Comparison of ENCODE assay signal across 8 cellular contexts in the genomic region with DNA sequence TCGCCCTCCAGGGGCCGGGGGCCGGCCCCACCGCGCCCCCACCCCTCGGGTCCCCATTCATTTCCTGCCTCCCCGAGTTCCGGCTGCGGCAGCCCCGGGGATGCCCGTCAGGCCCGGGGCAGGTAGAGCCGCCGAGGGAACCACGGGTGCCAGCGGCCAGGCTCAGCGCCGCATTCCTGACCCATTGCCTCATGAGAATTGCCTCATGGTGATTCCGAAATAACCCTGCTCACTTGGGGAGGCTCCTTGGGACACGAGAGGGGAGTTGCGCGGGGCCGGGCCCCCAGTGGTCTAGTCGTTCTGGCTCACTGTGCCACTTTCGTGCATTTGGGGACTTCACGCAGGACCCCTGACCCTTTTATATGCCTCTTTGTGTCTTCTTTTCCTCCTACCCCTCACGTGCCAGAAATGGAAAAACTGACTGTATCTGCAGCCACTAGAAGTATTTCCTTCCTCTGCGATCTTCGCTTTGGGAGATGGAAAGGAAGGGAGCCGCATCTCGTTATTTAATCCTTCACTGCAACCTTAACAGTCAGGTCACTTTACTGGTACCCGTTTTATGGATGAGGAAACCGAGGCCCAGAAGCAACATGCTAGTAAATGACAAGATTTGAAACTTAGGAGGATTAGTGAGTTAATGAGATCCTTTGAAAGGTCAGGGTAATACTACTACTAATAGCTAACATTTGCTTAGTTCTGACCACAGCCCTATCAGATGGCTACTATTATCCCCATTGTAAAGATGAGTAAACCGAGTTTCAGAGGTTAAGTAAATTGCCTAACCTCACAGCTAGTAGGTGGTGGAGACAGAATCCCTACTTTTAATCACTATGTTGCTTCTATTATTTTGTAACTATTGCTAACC. TPM values are rescaled to one million over a fixed set of nuclear protein-coding genes. Genes with fewer than 3 reads are reported as not detected.
DNase-seq lines count a peak whose midpoint lies in the region; ATAC-seq and TF ChIP-seq lines count a peak whose summit lies in the region.

No MANE protein-coding gene starts in this region.

- no peak for TF ChIP-seq POLR2A in prostate gland (IDR thresholded peaks at IDR 0.05)

- H3K9me3 ChIP-seq in MG63 (no peaks in the 10 kb centered on the region; the same call in 1 of the 2 replicates), prostate gland (no peaks in the 10 kb centered on the region)

- intact Hi-C loops in left cardiac atrium (cut with DNase I) (no loop called here), prostate gland (cut with DNase I) (no loop called here)

- H3K27me3 ChIP-seq in MG63 = no peaks in the 10 kb centered on the region
- no peaks in the 10 kb centered on the region for H3K27me3 ChIP-seq in prostate gland (replicated peaks; ENCODE audit: insufficient read depth)

- H3K4me3 ChIP-seq in MG63 = peak overlapping the region; percentile 98
- H3K4me3 ChIP-seq in prostate gland = peak overlapping the region; percentile 87 to 98

- H3K36me3 ChIP-seq in MG63 = peaks cover 23% of the 10 kb centered on the region
- H3K36me3 ChIP-seq in prostate gland = no peaks in the 10 kb centered on the region

- peak; percentile 90 for DNase-seq in EL
- DNase-seq in MG63 = peak; percentile 79
- peak; percentile 3 for DNase-seq in activated naive CD8-positive, alpha-beta T cell treated with anti-CD3 and anti-CD28 coated beads, Interleukin-2, amount 50 U/mL, for 16 hours (ENCODE audit: low read depth, low spot score)
- DNase-seq in left cardiac atrium = peak; percentile 72
- peak; percentile 34 for DNase-seq in prostate gland (ENCODE audit: low spot score)
- DNase-seq in NCI-H526 treated with DMSO at 0.1 percent for 48 hours (lab: John Stamatoyannopoulos, UW) = no peak

- H3K27ac ChIP-seq in prostate gland = peak overlapping the region; percentile 90 to 93

- H3K4me1 ChIP-seq in prostate gland (replicated peaks) = no peaks in the 10 kb centered on the region

- WGBS in prostate gland = 4% methylated on average over 34 of the region's 34 CpGs

- no peak for TF ChIP-seq CTCF in prostate gland (IDR thresholded peaks at IDR 0.05)

- ATAC-seq in GM21619 (IDR thresholded peaks at IDR 0.05; ENCODE audit: unreplicated experiment) (peak; percentile 43), left cardiac atrium (peak; percentile 87 to 89), HG02759 (IDR thresholded peaks at IDR 0.05; ENCODE audit: unreplicated experiment) (no peak)

RNA-seq across cellular contexts. Expression of a gene that starts 0.8 kb away (rescaled TPM):
- 18.5 and 48.3 TPM in 2 replicates for total RNA-seq in MG63 (2014; rRNA removed; shearing (Covaris generic); ENCODE audit: low replicate concordance)
- total RNA-seq in left cardiac atrium (100 to 1,000 TPM in 1 of 2 donors, 10 to 100 TPM in 1; 94.0 to 125 TPM), prostate gland (10 to 100 TPM; 61.0 to 61.3 TPM)

RNA-seq across cellular contexts. Expression of a gene that starts 10.1 kb away (rescaled TPM):
- total RNA-seq in MG63 (2014; rRNA removed; shearing (Covaris generic); ENCODE audit: low replicate concordance) = 2,256 and 2,803 TPM in 2 replicates
- total RNA-seq in left cardiac atrium (100 to 1,000 TPM; 684 to 695 TPM), prostate gland (1,000 to 10,000 TPM in 1 of 2 donors, 100 to 1,000 TPM in 1; 737 to 1,506 TPM)

RNA-seq across cellular contexts. Expression of a gene that starts 37.3 kb away (rescaled TPM):
- 8.0 TPM in 2 replicates for total RNA-seq in MG63 (2014; rRNA removed; shearing (Covaris generic); ENCODE audit: low replicate concordance)
- 10 to 100 TPM; 22.2 to 24.4 TPM for total RNA-seq in left cardiac atrium
- total RNA-seq in prostate gland = 10 to 100 TPM; 50.6 to 73.4 TPM
